ENCODE assay signal across 8 cellular contexts in the genomic region with DNA sequence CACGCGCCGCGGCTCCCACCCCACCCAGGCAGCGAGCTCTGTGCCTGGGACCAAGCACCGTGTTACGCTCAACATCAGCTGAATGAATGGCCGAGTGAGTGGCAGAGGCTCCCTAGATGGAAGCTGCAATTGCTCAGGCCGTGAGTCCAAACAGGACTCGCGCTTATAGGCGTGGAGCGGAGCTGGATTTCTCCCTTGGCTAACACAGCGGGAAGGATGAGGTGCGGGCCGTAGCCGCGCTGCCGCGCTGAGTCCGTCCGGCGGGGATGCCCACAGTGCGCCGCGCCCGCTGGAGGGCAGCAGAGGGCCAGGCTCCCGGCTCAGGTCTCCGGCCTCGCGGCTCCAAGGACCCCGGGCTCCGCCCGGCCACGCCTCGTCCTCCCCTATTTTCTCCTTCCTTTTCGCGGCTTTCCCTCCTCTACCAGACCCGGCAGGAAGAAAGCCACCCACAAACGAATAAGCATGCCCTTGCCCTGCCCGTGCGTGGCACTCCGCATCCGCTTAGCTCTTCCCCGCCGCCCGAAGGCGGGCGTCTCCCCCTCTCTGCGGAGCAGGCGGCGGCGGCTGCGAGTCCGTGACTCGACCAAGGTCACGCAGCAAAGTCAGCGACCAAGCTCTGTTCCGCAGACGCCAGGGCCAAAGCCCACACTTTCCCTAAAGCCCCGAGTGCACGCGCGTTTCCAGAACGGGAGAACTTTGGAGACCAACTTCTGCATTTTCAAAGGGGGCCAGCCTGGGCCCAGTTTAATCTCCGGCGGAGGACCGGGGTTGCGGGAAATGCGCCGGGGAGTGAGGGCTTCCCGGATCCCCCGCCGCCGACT. TPM values are rescaled to one million over a fixed set of nuclear protein-coding genes. Genes with fewer than 3 reads are reported as not detected.
DNase-seq lines count a peak whose midpoint lies in the region; ATAC-seq and TF ChIP-seq lines count a peak whose summit lies in the region.

No MANE protein-coding gene starts in this region.

- peaks cover 47% of the 10 kb centered on the region for H3K27me3 Mint-ChIP-seq in activated naive CD8-positive, alpha-beta T cell treated with anti-CD3 and anti-CD28 coated beads, Interleukin-2, amount 50 U/mL, for 24 hours

- intact Hi-C loops in left ventricle myocardium superior (cut with micrococcal nuclease) (no loop called here), posterior cingulate gyrus (cut with DNase I) (loop anchor here (5.0 kb wide), 2 partner anchors 57 to 382 kb away; partner anchors contain the start of gene FAHD2A), upper lobe of right lung (cut with DNase I) (no loop called here)

- H3K27me3 ChIP-seq in upper lobe of right lung, result peaks cover 16% of the 10 kb centered on the region

- peaks cover 11% of the 10 kb centered on the region for H3K4me1 ChIP-seq in upper lobe of right lung

- ATAC-seq in GM21786 (IDR thresholded peaks at IDR 0.05; ENCODE audit: unreplicated experiment) (peak; percentile 76), left ventricle myocardium superior (peak; percentile 94), upper lobe of right lung (peak; percentile 94)
- peak; percentile 84 for ATAC-seq in activated naive CD8-positive, alpha-beta T cell treated with anti-CD3 and anti-CD28 coated beads, Interleukin-2, amount 50 U/mL, for 24 hours

- peaks cover 3% of the 10 kb centered on the region for H3K4me1 Mint-ChIP-seq in activated naive CD8-positive, alpha-beta T cell treated with anti-CD3 and anti-CD28 coated beads, Interleukin-2, amount 50 U/mL, for 24 hours

- peak overlapping the region; percentile 69 for H3K4me3 Mint-ChIP-seq in activated naive CD8-positive, alpha-beta T cell treated with anti-CD3 and anti-CD28 coated beads, Interleukin-2, amount 50 U/mL, for 24 hours

- peak; percentile 90 for TF ChIP-seq CTCF in upper lobe of right lung (IDR thresholded peaks at IDR 0.05)

- no peaks in the 10 kb centered on the region for H3K9me3 Mint-ChIP-seq in activated naive CD8-positive, alpha-beta T cell treated with anti-CD3 and anti-CD28 coated beads, Interleukin-2, amount 50 U/mL, for 24 hours

- H3K27ac Mint-ChIP-seq in activated naive CD8-positive, alpha-beta T cell treated with anti-CD3 and anti-CD28 coated beads, Interleukin-2, amount 50 U/mL, for 24 hours, result no peak overlapping the region

- H3K9me3 ChIP-seq in upper lobe of right lung, result no peaks in the 10 kb centered on the region

- no peaks in the 10 kb centered on the region for H3K36me3 Mint-ChIP-seq in activated naive CD8-positive, alpha-beta T cell treated with anti-CD3 and anti-CD28 coated beads, Interleukin-2, amount 50 U/mL, for 24 hours (ENCODE audit: low read depth)

- no peaks in the 10 kb centered on the region for H3K36me3 ChIP-seq in upper lobe of right lung

- peak; percentile 63 for DNase-seq in DMS153 treated with DMSO at 0.1 percent for 48 hours (lab: John Stamatoyannopoulos, UW; ENCODE audit: unreplicated experiment)
- peak; percentile 85 for DNase-seq in LoVo (ENCODE audit: low spot score)
- DNase-seq in SKM-1 (lab: John Stamatoyannopoulos, UW; ENCODE audit: unreplicated experiment), result peak; percentile 67
- DNase-seq in activated naive CD8-positive, alpha-beta T cell treated with anti-CD3 and anti-CD28 coated beads, Interleukin-2, amount 50 U/mL, for 24 hours, result peak; percentile 81
- DNase-seq in left ventricle myocardium superior, result peak; percentile 94
- peak; percentile 67 to 97 (median 84) for DNase-seq in posterior cingulate gyrus
- peak; percentile 92 for DNase-seq in upper lobe of right lung

- peak overlapping the region; percentile 58 for H3K27ac ChIP-seq in upper lobe of right lung

- peak overlapping the region; percentile 70 for H3K4me3 ChIP-seq in upper lobe of right lung

RNA-seq across cellular contexts. Expression of gene KCNIP3, which starts 48.5 kb away (rescaled TPM):
- total RNA-seq in left ventricle myocardium superior (5.3 TPM), upper lobe of right lung (3.0 TPM)

RNA-seq across cellular contexts. Expression of gene FAHD2A, which starts 56.9 kb away (rescaled TPM):
- 46.3 TPM for total RNA-seq in left ventricle myocardium superior
- 22.8 TPM for total RNA-seq in upper lobe of right lung

Comparison
In these comparisons a context has a peak if more than half of its experiments do, and no peak if none do; other contexts are left out.
1. Peak in every context shown above with its lines: DNase-seq, ATAC-seq, H3K4me3 ChIP-seq and H3K27ac ChIP-seq.